Comparison of ENCODE assay signal across 20 cellular contexts in the genomic region with DNA sequence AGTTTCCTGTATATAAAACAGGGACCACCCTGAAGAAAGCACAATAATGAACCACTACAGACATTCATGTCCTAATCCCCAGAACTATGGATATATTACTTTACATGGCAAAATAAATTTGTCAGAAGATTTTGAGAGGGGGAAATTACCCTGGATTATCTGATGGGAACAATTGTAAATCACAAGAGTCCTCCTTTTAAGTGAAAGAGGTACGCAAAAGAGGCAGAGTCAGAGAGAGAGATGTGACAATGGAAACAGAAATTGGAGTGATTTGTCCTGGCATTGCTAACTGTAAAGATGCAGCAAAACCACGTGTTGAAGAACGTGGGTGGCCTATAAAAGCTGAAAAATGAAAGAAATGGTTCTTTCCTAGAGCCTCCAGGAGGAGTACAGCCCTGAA.
DNase-seq lines count a peak whose midpoint lies in the region; ATAC-seq and TF ChIP-seq lines count a peak whose summit lies in the region.
"Had no signal": no experiment of that assay in that cellular context is flagged by ENCODE, and none has a peak within 500 bp of the region (broad histone marks: within the 10 kb centered on the region; RNA-seq: fewer than 3 reads in every experiment).

No MANE protein-coding gene starts in this region.

- H3K27ac ChIP-seq in SK-N-SH (ENCODE audit: low read depth in 2 of 2, low read length in 1 of 2) = peak overlapping the region in 1 of 2 experiments; percentile 39; a peak in 1 of 4 replicates
- H3K27ac ChIP-seq in SJSA1 = peak overlapping the region; percentile 64
- H3K27ac ChIP-seq in hepatocyte = no peak overlapping the region
- H3K27ac ChIP-seq: 22Rv1 had no signal

- H4K20me1 ChIP-seq in SK-N-SH (ENCODE audit: insufficient read depth) = no peaks in the 10 kb centered on the region
- no peaks in the 10 kb centered on the region for H4K20me1 ChIP-seq in hepatocyte (ENCODE audit: insufficient read depth, poor library complexity, severe bottlenecking)

- DNase-seq in SK-N-SH (no peak), SJSA1 (ENCODE audit: low read depth in 1 of 2, low spot score in 2 of 2) (peak in 1 of 2 experiments; percentile 60), hepatocyte (ENCODE audit: low spot score) (no peak), foreskin melanocyte (no peak)
- DNase-seq: GF-D8, H7, KG1, MV-4-11, NCI-H1105 treated with DMSO at 0.1 percent for 48 hours, NCI-H1694, NCI-H2081, NCI-H2171 treated with DMSO at 0.1 percent for 48 hours, NCI-H526, RPMI8226, SHP77 had no signal

- H3K9me2 ChIP-seq in SK-N-SH = no peaks in the 10 kb centered on the region
- H3K9me2 ChIP-seq in hepatocyte (replicated peaks; ENCODE audit: insufficient read depth) = no peaks in the 10 kb centered on the region

- H2AFZ ChIP-seq in SK-N-SH (ENCODE audit: low read depth) (peak overlapping the region; percentile 33; the same call in 1 of the 2 replicates), hepatocyte (peak overlapping the region; percentile 24)

- 88% methylated on average over 3 of the region's 3 CpGs for WGBS in SK-N-SH (ENCODE audit: low lambda C conversion rate)
- WGBS in hepatocyte (ENCODE audit: low lambda C conversion rate, missing lambda C conversion rate) = 52% methylated on average over 3 of the region's 3 CpGs

- TF ChIP-seq CTCF in SK-N-SH (IDR thresholded peaks at IDR 0.05) = no peak
- no peak for TF ChIP-seq CTCF in hepatocyte (IDR thresholded peaks at IDR 0.05; ENCODE audit: poor library complexity)

- no peak overlapping the region for H3K9ac ChIP-seq in SK-N-SH

- no peak for ATAC-seq in SK-N-SH treated with all-trans-retinoic acid at 6 μM for 48 hours
- no peak for ATAC-seq in HG03159 (IDR thresholded peaks at IDR 0.05; ENCODE audit: unreplicated experiment)
- ATAC-seq in HG02973 (IDR thresholded peaks at IDR 0.05; ENCODE audit: unreplicated experiment) = no peak
- no peak for ATAC-seq in HG02678 (IDR thresholded peaks at IDR 0.05; ENCODE audit: unreplicated experiment)

- no peak for TF ChIP-seq RAD21 in SK-N-SH (IDR thresholded peaks at IDR 0.05; ENCODE audit: low read length)

- H3K4me3 ChIP-seq in SK-N-SH (ENCODE audit: low read depth in 2 of 2, low read length in 1 of 2) (no peak overlapping the region), SJSA1 (no peak overlapping the region), hepatocyte (no peak overlapping the region)

- CTCF ChIA-PET in SK-N-SH (lab: Yijun Ruan, JAX) = interaction anchor here (1.4 kb wide), 1 partner anchor 9 kb away, joined by 3 read pairs; no protein-coding TSS in a partner anchor

- H3K36me3 ChIP-seq in SK-N-SH (replicated peaks in 1 of 2; ENCODE audit: control insufficient read depth in 1 of 2, insufficient read depth in 2 of 2, low read length in 1 of 2) (no peaks in the 10 kb centered on the region), SJSA1 (no peaks in the 10 kb centered on the region), hepatocyte (replicated peaks; ENCODE audit: insufficient read depth, low read depth) (no peaks in the 10 kb centered on the region)

- no peaks in the 10 kb centered on the region for H3K79me2 ChIP-seq in SK-N-SH (ENCODE audit: insufficient read depth)
- no peaks in the 10 kb centered on the region for H3K79me2 ChIP-seq in hepatocyte

- H3K9me3 ChIP-seq in SK-N-SH (no peaks in the 10 kb centered on the region), SJSA1 (replicated peaks) (no peaks in the 10 kb centered on the region), hepatocyte (ENCODE audit: low read depth) (no peaks in the 10 kb centered on the region)

- no peak overlapping the region for H3K4me2 ChIP-seq in SK-N-SH
- H3K4me2 ChIP-seq in hepatocyte = no peak overlapping the region

- no peaks in the 10 kb centered on the region; a peak in 1 of 4 replicates for H3K4me1 ChIP-seq in SK-N-SH (ENCODE audit: control insufficient read depth in 1 of 2, insufficient read depth in 2 of 2, low read depth in 1 of 2, low read length in 1 of 2)
- H3K4me1 ChIP-seq in SJSA1 (replicated peaks) = peaks cover 18% of the 10 kb centered on the region
- H3K4me1 ChIP-seq in hepatocyte (ENCODE audit: insufficient read depth) = peaks cover 8% of the 10 kb centered on the region

- POLR2A ChIA-PET in SK-N-SH (lab: Yijun Ruan, JAX) = no interaction called here

- H3K27me3 ChIP-seq in SK-N-SH (ENCODE audit: insufficient read depth) (no peaks in the 10 kb centered on the region), SJSA1 (replicated peaks) (no peaks in the 10 kb centered on the region), hepatocyte (no peaks in the 10 kb centered on the region)

- no peaks in the 10 kb centered on the region for H3F3A ChIP-seq in SK-N-SH (replicated peaks; ENCODE audit: insufficient read depth)

- TF ChIP-seq EP300 in SK-N-SH (IDR thresholded peaks at IDR 0.05; ENCODE audit: borderline replicate concordance in 1 of 2, low read depth in 1 of 2, low read length in 1 of 2) = no peak

TF ChIP-seq in SK-N-SH, 30 proteins besides CTCF, POLR2A, EP300 and RAD21:
- TF ChIP-seq, protein P1, sequence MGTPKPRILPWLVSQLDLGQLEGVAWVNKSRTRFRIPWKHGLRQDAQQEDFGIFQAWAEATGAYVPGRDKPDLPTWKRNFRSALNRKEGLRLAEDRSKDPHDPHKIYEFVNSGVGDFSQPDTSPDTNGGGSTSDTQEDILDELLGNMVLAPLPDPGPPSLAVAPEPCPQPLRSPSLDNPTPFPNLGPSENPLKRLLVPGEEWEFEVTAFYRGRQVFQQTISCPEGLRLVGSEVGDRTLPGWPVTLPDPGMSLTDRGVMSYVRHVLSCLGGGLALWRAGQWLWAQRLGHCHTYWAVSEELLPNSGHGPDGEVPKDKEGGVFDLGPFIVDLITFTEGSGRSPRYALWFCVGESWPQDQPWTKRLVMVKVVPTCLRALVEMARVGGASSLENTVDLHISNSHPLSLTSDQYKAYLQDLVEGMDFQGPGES (IDR thresholded peaks at IDR 0.05; ENCODE audit: low read depth, low read length) = no peak
- TF ChIP-seq GATA2 (CRISPR knock-in tag; IDR thresholded peaks at IDR 0.05) (no peak), EZH2phosphoT487 (IDR thresholded peaks at IDR 0.05; ENCODE audit: borderline replicate concordance, low read depth) (no peak), FOXM1 (IDR thresholded peaks at IDR 0.05; ENCODE audit: low read depth) (no peak), POLR2AphosphoS5 (IDR thresholded peaks at IDR 0.05; ENCODE audit: low read depth, low read length) (no peak), FOSL2 (IDR thresholded peaks at IDR 0.05; ENCODE audit: borderline replicate concordance, low read depth) (no peak)

TF ChIP-seq in SK-N-SH treated with all-trans-retinoic acid at 6 μM for 48 hours, 23 proteins besides CTCF, POLR2A, EP300 and RAD21:
- TF ChIP-seq OSR1 (CRISPR knock-in tag; IDR thresholded peaks at IDR 0.05) (no peak), SNAI2 (CRISPR knock-in tag; IDR thresholded peaks at IDR 0.05) (no peak), BACH2 (CRISPR knock-in tag; IDR thresholded peaks at IDR 0.05; ENCODE audit: borderline replicate concordance) (no peak), CSDC2 (CRISPR knock-in tag; IDR thresholded peaks at IDR 0.05) (no peak), ARNTL (CRISPR knock-in tag; IDR thresholded peaks at IDR 0.05; ENCODE audit: borderline replicate concordance, low read depth) (no peak), PPARA (CRISPR knock-in tag; IDR thresholded peaks at IDR 0.05; ENCODE audit: borderline replicate concordance) (no peak), ESRRG (CRISPR knock-in tag; IDR thresholded peaks at IDR 0.05) (no peak)
- TF ChIP-seq, protein P2, sequence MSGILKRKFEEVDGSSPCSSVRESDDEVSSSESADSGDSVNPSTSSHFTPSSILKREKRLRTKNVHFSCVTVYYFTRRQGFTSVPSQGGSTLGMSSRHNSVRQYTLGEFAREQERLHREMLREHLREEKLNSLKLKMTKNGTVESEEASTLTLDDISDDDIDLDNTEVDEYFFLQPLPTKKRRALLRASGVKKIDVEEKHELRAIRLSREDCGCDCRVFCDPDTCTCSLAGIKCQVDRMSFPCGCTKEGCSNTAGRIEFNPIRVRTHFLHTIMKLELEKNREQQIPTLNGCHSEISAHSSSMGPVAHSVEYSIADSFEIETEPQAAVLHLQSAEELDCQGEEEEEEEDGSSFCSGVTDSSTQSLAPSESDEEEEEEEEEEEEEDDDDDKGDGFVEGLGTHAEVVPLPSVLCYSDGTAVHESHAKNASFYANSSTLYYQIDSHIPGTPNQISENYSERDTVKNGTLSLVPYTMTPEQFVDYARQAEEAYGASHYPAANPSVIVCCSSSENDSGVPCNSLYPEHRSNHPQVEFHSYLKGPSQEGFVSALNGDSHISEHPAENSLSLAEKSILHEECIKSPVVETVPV (CRISPR knock-in tag; IDR thresholded peaks at IDR 0.05) = no peak
